Comparison of ENCODE assay signal across 20 cellular contexts in the genomic region with DNA sequence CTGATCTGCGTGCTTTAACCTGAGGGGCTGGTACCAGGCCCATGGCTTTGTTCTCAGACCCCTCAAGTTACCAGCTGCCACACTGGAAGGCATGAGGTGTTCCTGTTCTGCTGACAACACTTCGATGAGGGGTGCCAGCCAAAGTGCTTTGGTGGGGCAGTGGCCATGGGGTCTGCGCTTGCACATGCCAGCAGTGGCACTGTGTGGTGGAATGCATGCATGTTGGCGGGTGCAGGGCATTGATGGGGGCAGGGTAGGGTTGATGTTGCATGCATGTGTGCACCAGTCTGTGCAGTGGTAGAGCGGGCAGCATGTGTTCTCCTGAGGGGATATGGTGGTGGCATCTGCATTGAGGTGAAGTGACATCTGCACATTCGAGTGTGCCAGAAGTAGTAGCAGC.
"Had no signal": no experiment of that assay in that cellular context is flagged by ENCODE, and none has a peak within 500 bp of the region (broad histone marks: within the 10 kb centered on the region; RNA-seq: fewer than 3 reads in every experiment).

No MANE protein-coding gene starts in this region.

- H3K4me3 ChIP-seq: MG63 had no signal

- ATAC-seq: HepG2 had no signal

- DNase-seq: Karpas-422, KBM-7, MG63, NCI-H1092 treated with DMSO at 0.1 percent for 48 hours, NCI-H1436, NCI-H187, NCI-H2029, NCI-H2081 treated with DMSO at 0.1 percent for 48 hours, NCI-H2171, NCI-H226, NCI-H446, NCI-H510A, NCI-H524 treated with DMSO at 0.1 percent for 48 hours, NCI-H69, NCI-H774, RPMI8226, SHP77, SK-N-SH, SW 1271 had no signal

- H3K27me3 ChIP-seq: MG63 had no signal

- H3K36me3 ChIP-seq: MG63 had no signal
